1 cellular context compared by ENCODE assay signal in genomic region chr6:166955121-166955864, GRCh38.
TF ChIP-seq lines count a peak whose summit lies in the region.

No MANE protein-coding gene starts in this region.

TF ChIP-seq in GM12878, 131 proteins besides CTCF, POLR2A, EP300 and RAD21 (continued from another document and continues in another):
- TF ChIP-seq ZBTB40 (IDR thresholded peaks at IDR 0.05; ENCODE audit: borderline replicate concordance) (no peak), BCLAF1 (IDR thresholded peaks at IDR 0.05) (no peak), SKIL (IDR thresholded peaks at IDR 0.05; ENCODE audit: low read depth, poor library complexity, severe bottlenecking) (peak; percentile 27), PKNOX1 (IDR thresholded peaks at IDR 0.05) (no peak), CBFB (IDR thresholded peaks at IDR 0.05; ENCODE audit: low read depth) (no peak), RB1 (IDR thresholded peaks at IDR 0.05; ENCODE audit: borderline replicate concordance) (no peak), DPF2 (IDR thresholded peaks at IDR 0.05) (0 out of 2 replicates have a peak, but pooled peaks have one; percentile 39), NR2C2 (IDR thresholded peaks at IDR 0.05; ENCODE audit: borderline replicate concordance, control insufficient read depth, insufficient read length, low read depth) (no peak), NR2C1 (IDR thresholded peaks at IDR 0.05) (no peak), NFYA (IDR thresholded peaks at IDR 0.05; ENCODE audit: borderline replicate concordance, low read depth, low read length) (no peak), TBL1XR1 (IDR thresholded peaks at IDR 0.05; ENCODE audit: low read depth, low read length) (no peak), IRF5 (IDR thresholded peaks at IDR 0.05; ENCODE audit: borderline replicate concordance) (peak; percentile 59; the same call in 1 of the 2 replicates), ZBTB11 (CRISPR knock-in tag; IDR thresholded peaks at IDR 0.05) (no peak), ATF3 (IDR thresholded peaks at IDR 0.05; ENCODE audit: borderline replicate concordance, extremely low read depth, low read depth, low read length) (no peak), YBX1 (IDR thresholded peaks at IDR 0.05) (no peak), IRF4 (IDR thresholded peaks at IDR 0.05; ENCODE audit: low read depth, low read length) (peak; percentile 42; the same call in 1 of the 2 replicates), HCFC1 (IDR thresholded peaks at IDR 0.05; ENCODE audit: low read length) (no peak), ELK1 (IDR thresholded peaks at IDR 0.05; ENCODE audit: low read depth, low read length) (no peak), SMAD5 (IDR thresholded peaks at IDR 0.05; ENCODE audit: low read depth) (no peak), ZBED1 (IDR thresholded peaks at IDR 0.05; ENCODE audit: borderline replicate concordance) (no peak), SP1 (IDR thresholded peaks at IDR 0.05; ENCODE audit: low read depth, low read length) (no peak), RBBP5 (conservative IDR thresholded peaks at IDR 0.05) (no peak), ZSCAN29 (IDR thresholded peaks at IDR 0.05) (no peak), IRF3 (IDR thresholded peaks at IDR 0.05) (no peak), EGR1 (IDR thresholded peaks at IDR 0.05; ENCODE audit: borderline replicate concordance in 1 of 2, low read depth in 2 of 2, low read length in 2 of 2) (peak in 1 of 2 experiments; percentile 57; a peak in 1 of 3 replicates), PAX8 (IDR thresholded peaks at IDR 0.05) (no peak), MTA3 (IDR thresholded peaks at IDR 0.05; ENCODE audit: borderline replicate concordance, low read length) (no peak), SREBF2 (IDR thresholded peaks at IDR 0.05; ENCODE audit: low read length) (no peak), EZH2 (IDR thresholded peaks at IDR 0.05; ENCODE audit: borderline replicate concordance, control insufficient read depth, low read depth, low read length) (no peak), NKRF (conservative IDR thresholded peaks at IDR 0.05) (peak; percentile 5; the same call in 1 of the 2 replicates), CHD2 (IDR thresholded peaks at IDR 0.05; ENCODE audit: borderline replicate concordance, low read depth, low read length) (no peak), CBX5 (IDR thresholded peaks at IDR 0.05; ENCODE audit: low read depth) (0 out of 2 replicates have a peak, but pooled peaks have one; percentile 18), HDAC6 (IDR thresholded peaks at IDR 0.05; ENCODE audit: unreplicated experiment) (no peak), BACH1 (IDR thresholded peaks at IDR 0.05; ENCODE audit: borderline replicate concordance) (no peak), WRNIP1 (IDR thresholded peaks at IDR 0.05; ENCODE audit: borderline replicate concordance, low read depth, low read length) (peak; percentile 87; the same call in 1 of the 2 replicates), SRF (IDR thresholded peaks at IDR 0.05; ENCODE audit: low read depth in 2 of 2, low read length in 2 of 2) (no peak), POU2F2 (IDR thresholded peaks at IDR 0.05; ENCODE audit: borderline replicate concordance, low read depth, low read length) (0 out of 3 replicates have a peak, but pooled peaks have one; percentile 9), USF1 (IDR thresholded peaks at IDR 0.05; ENCODE audit: borderline replicate concordance, extremely low read length, insufficient read depth, low read depth, low read length) (no peak), BRCA1 (IDR thresholded peaks at IDR 0.05; ENCODE audit: low read depth, low read length) (no peak)
